9 cellular contexts compared by ENCODE assay signal in the genomic region with DNA sequence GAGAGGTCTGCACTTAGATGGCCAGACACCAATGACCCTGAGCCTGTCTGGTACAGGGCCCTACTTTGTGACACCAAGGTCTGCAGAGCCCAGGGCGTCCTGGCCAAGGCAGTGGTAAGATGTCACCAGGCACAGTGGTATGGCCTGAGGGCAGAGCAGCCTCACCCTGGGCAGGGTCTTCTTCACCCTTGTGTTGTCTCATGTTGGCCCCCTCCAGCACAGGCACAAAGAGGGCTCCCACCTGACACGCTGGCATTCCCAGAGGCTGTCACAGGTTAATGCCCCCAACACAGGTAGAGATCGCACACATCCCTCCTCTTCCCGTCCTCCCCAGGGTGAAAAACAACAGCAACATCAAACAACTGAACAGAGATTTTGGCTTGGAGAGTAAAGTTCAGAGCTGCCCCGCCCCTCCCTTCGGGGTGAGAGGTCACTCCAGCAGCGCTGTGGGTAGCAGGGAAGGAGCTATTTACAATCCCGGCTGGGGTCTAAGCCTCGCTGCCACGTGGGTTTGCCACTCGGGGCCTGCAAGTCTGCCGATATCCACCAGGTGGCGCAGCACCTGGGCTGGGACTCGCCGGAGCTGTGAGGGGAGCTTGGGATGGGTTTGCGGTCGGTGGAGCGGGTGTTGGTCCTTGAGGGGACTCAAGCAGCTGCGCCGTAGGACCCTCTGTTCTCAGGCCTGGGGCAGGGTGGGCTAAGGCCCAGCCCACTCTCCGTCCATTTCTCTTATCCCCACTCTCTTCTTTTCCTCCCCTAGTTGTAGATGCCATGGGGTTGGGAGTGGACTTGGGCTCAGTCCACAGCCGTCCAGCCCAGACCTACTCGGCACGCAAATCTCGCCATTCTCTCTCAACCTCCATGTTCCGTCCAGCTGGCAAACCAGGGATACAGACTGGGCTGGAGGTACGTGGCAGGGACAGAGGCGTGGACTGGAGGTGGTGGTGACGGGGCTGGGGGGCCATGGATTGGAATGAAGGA. TPM values are rescaled to one million over a fixed set of nuclear protein-coding genes. Genes with fewer than 3 reads are reported as not detected.
DNase-seq lines count a peak whose midpoint lies in the region; ATAC-seq and TF ChIP-seq lines count a peak whose summit lies in the region.
"Had no signal": no experiment of that assay in that cellular context is flagged by ENCODE, and none has a peak within 500 bp of the region (broad histone marks: within the 10 kb centered on the region; RNA-seq: fewer than 3 reads in every experiment).

No MANE protein-coding gene starts in this region.

- H3K9ac ChIP-seq in HUES6 (ENCODE audit: low read length) (no peak overlapping the region), OCI-LY3 (ENCODE audit: low read length) (peak overlapping the region; percentile 52; the same call in 1 of the 2 replicates)

- no peak overlapping the region for H3K27ac Mint-ChIP-seq in naive B cell
- H3K27ac Mint-ChIP-seq: IgD-negative memory B cell had no signal

- no peak overlapping the region for H3K27ac ChIP-seq in HUES6 (ENCODE audit: low read depth, low read length)
- no peak overlapping the region for H3K27ac ChIP-seq in OCI-LY3 (ENCODE audit: low read length)

- H3K4me1 Mint-ChIP-seq in naive B cell: peaks cover 5 to 14% (median 8%) of the 10 kb centered on the region in 3 donors

- peak; percentile 79 to 82 for ATAC-seq in naive B cell (ENCODE audit: low read depth in 2 of 2)
- ATAC-seq in HG03159 (IDR thresholded peaks at IDR 0.05; ENCODE audit: unreplicated experiment): no peak

- H3K36me3 ChIP-seq in HUES6 (ENCODE audit: control insufficient read depth, insufficient read depth, low read length) (no peaks in the 10 kb centered on the region), OCI-LY3 (replicated peaks; ENCODE audit: low read depth, low read length) (peaks cover 3% of the 10 kb centered on the region)

- H3K4me2 ChIP-seq in OCI-LY3 (ENCODE audit: low read length): peak overlapping the region; percentile 87

- H3K36me3 Mint-ChIP-seq in naive B cell: no peaks in the 10 kb centered on the region

- TF ChIP-seq CTCF in OCI-LY3 (IDR thresholded peaks at IDR 0.05; ENCODE audit: low read depth, low read length): peak; percentile 99

- H3K4me3 Mint-ChIP-seq in naive B cell: no peak overlapping the region

- peak overlapping the region; percentile 38; the same call in 1 of the 2 replicates for H3K4me3 ChIP-seq in HUES6 (ENCODE audit: low read depth, low read length)
- peak overlapping the region; percentile 72 for H3K4me3 ChIP-seq in OCI-LY3 (ENCODE audit: low read length)

- peaks cover 17% of the 10 kb centered on the region for H3K27me3 ChIP-seq in HUES6 (ENCODE audit: control insufficient read depth, insufficient read depth, low read length)
- peaks cover 15% of the 10 kb centered on the region for H3K27me3 ChIP-seq in OCI-LY3 (ENCODE audit: low read depth, low read length)

- no peak for TF ChIP-seq POLR2A in erythroblast (IDR thresholded peaks at IDR 0.05; ENCODE audit: low read length)

- DNase-seq in COLO668 (lab: John Stamatoyannopoulos, UW; ENCODE audit: unreplicated experiment) (peak; percentile 84), activated T-cell treated with anti-CD3 and anti-CD28 coated beads for 24 hours (ENCODE audit: low read depth) (peak; percentile 77), erythroblast (lab: John Stamatoyannopoulos, UW) (peak; percentile 75 to 87), naive B cell (peak; percentile 76)
- DNase-seq in stimulated activated CD8-positive, alpha-beta memory T cell treated with anti-CD3 and anti-CD28 coated beads, Interleukin-7, amount 100 ng/mL, for 48 hours (ENCODE audit: extremely low read depth in 1 of 2, low read depth in 1 of 2): peak; percentile 58 to 62

- no peaks in the 10 kb centered on the region for H3K9me3 ChIP-seq in HUES6 (ENCODE audit: control insufficient read depth, insufficient read depth, low read depth, low read length)
- H3K9me3 ChIP-seq in OCI-LY3 (ENCODE audit: insufficient read depth, low read length): no peaks in the 10 kb centered on the region

- H2AFZ ChIP-seq in OCI-LY3 (ENCODE audit: low read depth, low read length): peak overlapping the region; percentile 88

- no peaks in the 10 kb centered on the region for H3K9me3 Mint-ChIP-seq in naive B cell
- H3K9me3 Mint-ChIP-seq: IgD-negative memory B cell had no signal

- peaks cover 19% of the 10 kb centered on the region for H3K4me1 ChIP-seq in HUES6 (ENCODE audit: control insufficient read depth, insufficient read depth, low read length)
- peaks cover 21% of the 10 kb centered on the region for H3K4me1 ChIP-seq in OCI-LY3 (ENCODE audit: low read length)

- H4K20me1 ChIP-seq in OCI-LY3 (ENCODE audit: insufficient read depth, low read length): no peaks in the 10 kb centered on the region

- H3K27me3 Mint-ChIP-seq in naive B cell: no peaks in the 10 kb centered on the region

- no peaks in the 10 kb centered on the region for H3K79me2 ChIP-seq in OCI-LY3 (ENCODE audit: low read length)

RNA-seq across cellular contexts. Expression of gene EFNA3, which starts 12.7 kb away (rescaled TPM):
- 1 to 10 TPM in 3 of 6 donors, under 1 TPM in 2, not detected in 1; 0.54 to 2.9 (median 2.1) TPM for polyA plus RNA-seq in naive B cell (ENCODE audit: low read depth in 6 of 6)

RNA-seq across cellular contexts. Expression of gene EFNA4, which starts 27.8 kb away (rescaled TPM):
- 1 to 10 TPM in 5 of 6 donors, not detected in 1; 2.6 to 6.0 (median 3.3) TPM for polyA plus RNA-seq in naive B cell (ENCODE audit: low read depth in 6 of 6)

RNA-seq across cellular contexts. Expression of gene EFNA1, which starts 36.3 kb away (rescaled TPM):
- polyA plus RNA-seq in naive B cell (ENCODE audit: low read depth in 6 of 6): under 1 TPM in 3 of 6 donors, not detected in 3; 0.18 to 0.82 (median 0.56) TPM
- polyA plus RNA-seq: IgD-negative memory B cell had no signal

RNA-seq across cellular contexts. Expression of gene ADAM15, which starts 40.2 kb away (rescaled TPM):
- 1 to 10 TPM; 2.8 to 8.8 (median 7.0) TPM for polyA plus RNA-seq in naive B cell (ENCODE audit: low read depth in 6 of 6)

RNA-seq across cellular contexts. Expression of gene SLC50A1, which starts 44.3 kb away (rescaled TPM):
- 100 to 1,000 TPM; 152 to 273 (median 201) TPM for polyA plus RNA-seq in naive B cell (ENCODE audit: low read depth in 6 of 6)
